Comparison of ENCODE assay signal across 1 cellular context in the genomic region with DNA sequence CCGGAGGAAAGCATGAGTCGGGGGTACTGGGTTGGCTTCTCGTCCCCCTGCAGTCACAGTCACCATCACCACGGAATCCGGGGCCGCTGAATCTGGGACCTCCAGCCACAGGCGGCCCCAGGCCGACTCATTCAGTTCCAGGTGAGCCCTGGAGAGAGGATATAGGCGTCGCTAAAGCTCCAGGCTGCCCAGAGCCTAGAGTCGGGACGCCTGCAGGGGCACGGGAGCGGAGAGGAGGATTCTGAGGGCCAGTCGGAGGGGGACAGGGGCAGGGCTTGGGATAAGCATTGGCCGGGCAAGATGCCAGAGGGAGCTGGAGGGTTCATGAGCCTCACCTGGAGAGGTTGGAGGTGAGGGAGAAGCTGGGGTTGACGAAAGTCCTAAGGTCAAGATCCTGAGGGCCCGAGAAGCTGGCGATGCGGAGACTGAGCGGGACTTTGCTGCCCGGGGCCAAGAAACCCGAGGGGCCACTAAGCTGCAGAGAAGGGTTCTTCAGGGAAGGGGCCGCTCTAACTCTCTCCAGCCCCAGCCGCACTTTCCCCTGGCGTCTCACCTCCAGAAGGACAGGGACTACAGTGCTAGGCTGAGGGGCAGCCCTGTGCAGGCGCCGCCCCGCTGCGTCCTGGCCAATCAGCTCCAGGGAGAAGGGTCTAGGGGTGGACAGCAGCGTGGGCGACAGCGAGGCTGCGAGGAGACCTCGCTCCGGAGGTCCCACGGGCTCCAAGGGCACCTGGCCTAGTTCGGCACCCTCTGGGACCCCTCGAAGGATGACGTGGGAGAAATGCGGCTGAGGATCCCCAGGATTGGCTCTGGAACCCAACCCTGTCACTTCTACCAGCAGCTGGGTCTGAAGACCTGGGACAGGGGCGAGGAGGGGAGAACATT.
A peak's percentile ranks its signal among the peaks of the same experiment; 100 is the strongest.
TF ChIP-seq lines count a peak whose summit lies in the region.

No MANE protein-coding gene starts in this region.

TF ChIP-seq in HepG2, 621 proteins besides CTCF, POLR2A, EP300 and RAD21 (continued from another document and continues in another):
- TF ChIP-seq HNF1A (IDR thresholded peaks at IDR 0.05; ENCODE audit: low read depth) = no peak
- TF ChIP-seq HNF1A (CRISPR knock-in tag; IDR thresholded peaks at IDR 0.05; ENCODE audit: borderline replicate concordance) = peak; percentile 51; the same call in 1 of the 2 replicates
- TF ChIP-seq SOX6 (IDR thresholded peaks at IDR 0.05) = no peak
- peak; percentile 38 for TF ChIP-seq SOX6 (CRISPR knock-in tag; IDR thresholded peaks at IDR 0.05)
- peak; percentile 45; the same call in 1 of the 2 replicates for TF ChIP-seq ZNF543 (CRISPR knock-in tag; IDR thresholded peaks at IDR 0.05)
- TF ChIP-seq ZNF713 (CRISPR knock-in tag; IDR thresholded peaks at IDR 0.05) = peak; percentile 72; the same call in 1 of the 2 replicates
- peak; percentile 69 for TF ChIP-seq TAF1 (CRISPR knock-in tag; IDR thresholded peaks at IDR 0.05)
- TF ChIP-seq WIZ (CRISPR knock-in tag; IDR thresholded peaks at IDR 0.05) = no peak
- TF ChIP-seq ZNF530 (CRISPR knock-in tag; IDR thresholded peaks at IDR 0.05; ENCODE audit: low read depth) = no peak
- peak; percentile 33; the same call in 1 of the 2 replicates for TF ChIP-seq HNF1B (CRISPR knock-in tag; IDR thresholded peaks at IDR 0.05)
- TF ChIP-seq ZBTB1 (CRISPR knock-in tag; IDR thresholded peaks at IDR 0.05; ENCODE audit: borderline replicate concordance) = no peak
- no peak for TF ChIP-seq BORCS8-MEF2B (CRISPR knock-in tag; IDR thresholded peaks at IDR 0.05)
- TF ChIP-seq PPARG (CRISPR knock-in tag; conservative IDR thresholded peaks at IDR 0.05) = 0 out of 2 replicates have a peak, but pooled peaks have one; percentile 24
- peak; percentile 87; the same call in 1 of the 2 replicates for TF ChIP-seq ZNF510 (CRISPR knock-in tag; IDR thresholded peaks at IDR 0.05; ENCODE audit: low read depth)
- TF ChIP-seq ZNF142 (CRISPR knock-in tag; IDR thresholded peaks at IDR 0.05) = 0 out of 2 replicates have a peak, but pooled peaks have one; percentile 50
- peak; percentile 51 for TF ChIP-seq SP2 (CRISPR knock-in tag; IDR thresholded peaks at IDR 0.05)
- no peak for TF ChIP-seq TOE1 (CRISPR knock-in tag; IDR thresholded peaks at IDR 0.05)
- TF ChIP-seq MAF1 (CRISPR knock-in tag; IDR thresholded peaks at IDR 0.05; ENCODE audit: borderline replicate concordance) = no peak
- TF ChIP-seq DR1 (CRISPR knock-in tag; IDR thresholded peaks at IDR 0.05) = 0 out of 2 replicates have a peak, but pooled peaks have one; percentile 40
- TF ChIP-seq ZFP36L2 (CRISPR knock-in tag; IDR thresholded peaks at IDR 0.05) = no peak
- peak; percentile 44; the same call in 1 of the 2 replicates for TF ChIP-seq ETV5 (CRISPR knock-in tag; IDR thresholded peaks at IDR 0.05; ENCODE audit: borderline replicate concordance)
- TF ChIP-seq ZNF225 (CRISPR knock-in tag; IDR thresholded peaks at IDR 0.05) = 0 out of 2 replicates have a peak, but pooled peaks have one; percentile 33
- no peak for TF ChIP-seq DMTF1 (CRISPR knock-in tag; IDR thresholded peaks at IDR 0.05)
- TF ChIP-seq ZNF839 (CRISPR knock-in tag; IDR thresholded peaks at IDR 0.05; ENCODE audit: borderline replicate concordance) = 0 out of 2 replicates have a peak, but pooled peaks have one; percentile 59
- TF ChIP-seq ZNF747 (CRISPR knock-in tag; IDR thresholded peaks at IDR 0.05; ENCODE audit: borderline replicate concordance) = 0 out of 2 replicates have a peak, but pooled peaks have one; percentile 26
- TF ChIP-seq, protein P1, sequence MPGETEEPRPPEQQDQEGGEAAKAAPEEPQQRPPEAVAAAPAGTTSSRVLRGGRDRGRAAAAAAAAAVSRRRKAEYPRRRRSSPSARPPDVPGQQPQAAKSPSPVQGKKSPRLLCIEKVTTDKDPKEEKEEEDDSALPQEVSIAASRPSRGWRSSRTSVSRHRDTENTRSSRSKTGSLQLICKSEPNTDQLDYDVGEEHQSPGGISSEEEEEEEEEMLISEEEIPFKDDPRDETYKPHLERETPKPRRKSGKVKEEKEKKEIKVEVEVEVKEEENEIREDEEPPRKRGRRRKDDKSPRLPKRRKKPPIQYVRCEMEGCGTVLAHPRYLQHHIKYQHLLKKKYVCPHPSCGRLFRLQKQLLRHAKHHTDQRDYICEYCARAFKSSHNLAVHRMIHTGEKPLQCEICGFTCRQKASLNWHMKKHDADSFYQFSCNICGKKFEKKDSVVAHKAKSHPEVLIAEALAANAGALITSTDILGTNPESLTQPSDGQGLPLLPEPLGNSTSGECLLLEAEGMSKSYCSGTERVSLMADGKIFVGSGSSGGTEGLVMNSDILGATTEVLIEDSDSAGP (CRISPR knock-in tag; IDR thresholded peaks at IDR 0.05; ENCODE audit: borderline replicate concordance) = peak; percentile 78; the same call in 1 of the 2 replicates
- peak; percentile 48 for TF ChIP-seq SOX5 (CRISPR knock-in tag; IDR thresholded peaks at IDR 0.05; ENCODE audit: borderline replicate concordance)
- TF ChIP-seq CBX2 (IDR thresholded peaks at IDR 0.05; ENCODE audit: low read depth, low read length) = no peak
- no peak for TF ChIP-seq CBX2 (CRISPR knock-in tag; IDR thresholded peaks at IDR 0.05; ENCODE audit: low read depth)
- TF ChIP-seq POLR2AphosphoS5 (IDR thresholded peaks at IDR 0.05; ENCODE audit: low read depth, low read length) = peak; percentile 88
- TF ChIP-seq, protein P2, sequence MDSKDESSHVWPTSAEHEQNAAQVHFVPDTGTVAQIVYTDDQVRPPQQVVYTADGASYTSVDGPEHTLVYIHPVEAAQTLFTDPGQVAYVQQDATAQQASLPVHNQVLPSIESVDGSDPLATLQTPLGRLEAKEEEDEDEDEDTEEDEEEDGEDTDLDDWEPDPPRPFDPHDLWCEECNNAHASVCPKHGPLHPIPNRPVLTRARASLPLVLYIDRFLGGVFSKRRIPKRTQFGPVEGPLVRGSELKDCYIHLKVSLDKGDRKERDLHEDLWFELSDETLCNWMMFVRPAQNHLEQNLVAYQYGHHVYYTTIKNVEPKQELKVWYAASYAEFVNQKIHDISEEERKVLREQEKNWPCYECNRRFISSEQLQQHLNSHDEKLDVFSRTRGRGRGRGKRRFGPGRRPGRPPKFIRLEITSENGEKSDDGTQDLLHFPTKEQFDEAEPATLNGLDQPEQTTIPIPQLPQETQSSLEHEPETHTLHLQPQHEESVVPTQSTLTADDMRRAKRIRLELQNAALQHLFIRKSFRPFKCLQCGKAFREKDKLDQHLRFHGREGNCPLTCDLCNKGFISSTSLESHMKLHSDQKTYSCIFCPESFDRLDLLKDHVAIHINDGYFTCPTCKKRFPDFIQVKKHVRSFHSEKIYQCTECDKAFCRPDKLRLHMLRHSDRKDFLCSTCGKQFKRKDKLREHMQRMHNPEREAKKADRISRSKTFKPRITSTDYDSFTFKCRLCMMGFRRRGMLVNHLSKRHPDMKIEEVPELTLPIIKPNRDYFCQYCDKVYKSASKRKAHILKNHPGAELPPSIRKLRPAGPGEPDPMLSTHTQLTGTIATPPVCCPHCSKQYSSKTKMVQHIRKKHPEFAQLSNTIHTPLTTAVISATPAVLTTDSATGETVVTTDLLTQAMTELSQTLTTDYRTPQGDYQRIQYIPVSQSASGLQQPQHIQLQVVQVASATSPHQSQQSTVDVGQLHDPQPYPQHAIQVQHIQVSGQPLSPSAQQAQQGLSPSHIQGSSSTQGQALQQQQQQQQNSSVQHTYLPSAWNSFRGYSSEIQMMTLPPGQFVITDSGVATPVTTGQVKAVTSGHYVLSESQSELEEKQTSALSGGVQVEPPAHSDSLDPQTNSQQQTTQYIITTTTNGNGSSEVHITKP (CRISPR knock-in tag; IDR thresholded peaks at IDR 0.05; ENCODE audit: low read depth) = peak; percentile 63; the same call in 1 of the 2 replicates
- no peak for TF ChIP-seq ZNF296 (CRISPR knock-in tag; conservative IDR thresholded peaks at IDR 0.05)
